ENCODE assay signal across 1 cellular context in genomic region chr17:44014437-44015172, GRCh38.
A peak's percentile ranks its signal among the peaks of the same experiment; 100 is the strongest.
TF ChIP-seq lines count a peak whose summit lies in the region.

TSS of gene TMEM101 (minus strand) at chr17:44014963. CDS start at chr17:44014952, 11 bp downstream.

TF ChIP-seq in HepG2, 621 proteins besides CTCF, POLR2A, EP300 and RAD21 (continued from another document and continues in another):
- peak; percentile 96 for TF ChIP-seq ATF2 (CRISPR knock-in tag; IDR thresholded peaks at IDR 0.05)
- peak; percentile 80; the same call in 1 of the 2 replicates for TF ChIP-seq ZBTB8A (CRISPR knock-in tag; IDR thresholded peaks at IDR 0.05; ENCODE audit: borderline replicate concordance, low read depth)
- peak; percentile 85; the same call in 1 of the 2 replicates for TF ChIP-seq ZNF580 (CRISPR knock-in tag; IDR thresholded peaks at IDR 0.05; ENCODE audit: borderline replicate concordance, low read depth)
- peak; percentile 87; the same call in 1 of the 2 replicates for TF ChIP-seq SNAPC2 (CRISPR knock-in tag; IDR thresholded peaks at IDR 0.05)
- no peak for TF ChIP-seq CCDC6 (CRISPR knock-in tag; IDR thresholded peaks at IDR 0.05)
- peak; percentile 81 for TF ChIP-seq MEIS2 (CRISPR knock-in tag; IDR thresholded peaks at IDR 0.05)
- TF ChIP-seq ZFP91 (CRISPR knock-in tag; IDR thresholded peaks at IDR 0.05; ENCODE audit: borderline replicate concordance) = peak; percentile 96
- TF ChIP-seq ZBTB44 (CRISPR knock-in tag; IDR thresholded peaks at IDR 0.05) = no peak
- TF ChIP-seq GATAD1 (CRISPR knock-in tag; IDR thresholded peaks at IDR 0.05) = peak; percentile 99
- peak; percentile 99 for TF ChIP-seq CREM (IDR thresholded peaks at IDR 0.05)
- peak; percentile 84 for TF ChIP-seq CREM (CRISPR knock-in tag; IDR thresholded peaks at IDR 0.05)
- TF ChIP-seq GTF2F1 (IDR thresholded peaks at IDR 0.05; ENCODE audit: low read length) = peak; percentile 67; the same call in 1 of the 2 replicates
- TF ChIP-seq ZNF225 (CRISPR knock-in tag; IDR thresholded peaks at IDR 0.05) = peak; percentile 85; the same call in 1 of the 2 replicates
- no peak for TF ChIP-seq JUNB (CRISPR knock-in tag; IDR thresholded peaks at IDR 0.05; ENCODE audit: borderline replicate concordance)
- TF ChIP-seq JUN (CRISPR knock-in tag; IDR thresholded peaks at IDR 0.05) = peak; percentile 65; the same call in 1 of the 2 replicates
- no peak for TF ChIP-seq RFX3 (CRISPR knock-in tag; IDR thresholded peaks at IDR 0.05)
- peak; percentile 95 for TF ChIP-seq ZNF691 (CRISPR knock-in tag; IDR thresholded peaks at IDR 0.05; ENCODE audit: borderline replicate concordance, low read depth)
- peak; percentile 77; the same call in 1 of the 2 replicates for TF ChIP-seq ZNF24 (IDR thresholded peaks at IDR 0.05)
- TF ChIP-seq ELK4 (CRISPR knock-in tag; IDR thresholded peaks at IDR 0.05; ENCODE audit: borderline replicate concordance) = no peak
- TF ChIP-seq ZNF143 (CRISPR knock-in tag; IDR thresholded peaks at IDR 0.05) = peak; percentile 78
- no peak for TF ChIP-seq ZNF850 (CRISPR knock-in tag; conservative IDR thresholded peaks at IDR 0.05)
- TF ChIP-seq EZH2 (conservative IDR thresholded peaks at IDR 0.05; ENCODE audit: low read depth, low read length) = no peak
- peak; percentile 81; the same call in 1 of the 2 replicates for TF ChIP-seq SRY (CRISPR knock-in tag; IDR thresholded peaks at IDR 0.05)
- no peak for TF ChIP-seq GPBP1L1 (CRISPR knock-in tag; IDR thresholded peaks at IDR 0.05)
- peak; percentile 97 for TF ChIP-seq SMAD3 (CRISPR knock-in tag; IDR thresholded peaks at IDR 0.05)
- TF ChIP-seq ZNF816 (CRISPR knock-in tag; IDR thresholded peaks at IDR 0.05; ENCODE audit: borderline replicate concordance) = peak; percentile 94; the same call in 1 of the 2 replicates
- TF ChIP-seq ATF7-NPFF (CRISPR knock-in tag; IDR thresholded peaks at IDR 0.05; ENCODE audit: low read depth) = peak; percentile 88
- 0 out of 2 replicates have a peak, but pooled peaks have one; percentile 26 for TF ChIP-seq FOSL1 (CRISPR knock-in tag; IDR thresholded peaks at IDR 0.05; ENCODE audit: borderline replicate concordance)
- peak; percentile 97 for TF ChIP-seq YEATS2 (CRISPR knock-in tag; IDR thresholded peaks at IDR 0.05; ENCODE audit: borderline replicate concordance)
- peak; percentile 51; the same call in 1 of the 2 replicates for TF ChIP-seq NFATC3 (CRISPR knock-in tag; IDR thresholded peaks at IDR 0.05)
- peak; percentile 61; the same call in 1 of the 2 replicates for TF ChIP-seq SP5 (CRISPR knock-in tag; IDR thresholded peaks at IDR 0.05; ENCODE audit: borderline replicate concordance, low read depth)
- no peak for TF ChIP-seq ZNF432 (CRISPR knock-in tag; IDR thresholded peaks at IDR 0.05; ENCODE audit: borderline replicate concordance)
- peak; percentile 91 for TF ChIP-seq GZF1 (CRISPR knock-in tag; IDR thresholded peaks at IDR 0.05)
- no peak for TF ChIP-seq RAD51 (IDR thresholded peaks at IDR 0.05; ENCODE audit: borderline replicate concordance)
- TF ChIP-seq ZBTB1 (CRISPR knock-in tag; IDR thresholded peaks at IDR 0.05; ENCODE audit: borderline replicate concordance) = no peak
- peak; percentile 86; the same call in 1 of the 2 replicates for TF ChIP-seq SIN3A (IDR thresholded peaks at IDR 0.05; ENCODE audit: borderline replicate concordance, low read depth, low read length)
- no peak for TF ChIP-seq PCBP2 (optimal IDR thresholded peaks at IDR 0.05; ENCODE audit: low read depth, low read length, poor library complexity, severe bottlenecking)
- no peak for TF ChIP-seq CREB3 (CRISPR knock-in tag; IDR thresholded peaks at IDR 0.05)
- peak; percentile 92 for TF ChIP-seq TP53 (CRISPR knock-in tag; conservative IDR thresholded peaks at IDR 0.05)
- peak; percentile 99 for TF ChIP-seq REPIN1 (CRISPR knock-in tag; IDR thresholded peaks at IDR 0.05; ENCODE audit: borderline replicate concordance, low read depth)
- TF ChIP-seq IKZF5 (CRISPR knock-in tag; IDR thresholded peaks at IDR 0.05) = peak; percentile 97
- no peak for TF ChIP-seq NFIB (CRISPR knock-in tag; IDR thresholded peaks at IDR 0.05; ENCODE audit: borderline replicate concordance)
- TF ChIP-seq KAT2B (IDR thresholded peaks at IDR 0.05; ENCODE audit: borderline replicate concordance, low read depth, low read length) = no peak
- peak; percentile 91 for TF ChIP-seq MEIS1 (CRISPR knock-in tag; IDR thresholded peaks at IDR 0.05; ENCODE audit: borderline replicate concordance)
- TF ChIP-seq ZNF674 (CRISPR knock-in tag; IDR thresholded peaks at IDR 0.05; ENCODE audit: low read depth) = no peak
- TF ChIP-seq KLF13 (CRISPR knock-in tag; IDR thresholded peaks at IDR 0.05) = 0 out of 2 replicates have a peak, but pooled peaks have one; percentile 25
- TF ChIP-seq ZNF598 (CRISPR knock-in tag; IDR thresholded peaks at IDR 0.05; ENCODE audit: borderline replicate concordance) = peak; percentile 93; the same call in 1 of the 2 replicates
- TF ChIP-seq XBP1 (CRISPR knock-in tag; IDR thresholded peaks at IDR 0.05) = no peak
- peak; percentile 52; the same call in 1 of the 2 replicates for TF ChIP-seq ZBTB46 (CRISPR knock-in tag; IDR thresholded peaks at IDR 0.05; ENCODE audit: borderline replicate concordance)
